In the genomic region with DNA sequence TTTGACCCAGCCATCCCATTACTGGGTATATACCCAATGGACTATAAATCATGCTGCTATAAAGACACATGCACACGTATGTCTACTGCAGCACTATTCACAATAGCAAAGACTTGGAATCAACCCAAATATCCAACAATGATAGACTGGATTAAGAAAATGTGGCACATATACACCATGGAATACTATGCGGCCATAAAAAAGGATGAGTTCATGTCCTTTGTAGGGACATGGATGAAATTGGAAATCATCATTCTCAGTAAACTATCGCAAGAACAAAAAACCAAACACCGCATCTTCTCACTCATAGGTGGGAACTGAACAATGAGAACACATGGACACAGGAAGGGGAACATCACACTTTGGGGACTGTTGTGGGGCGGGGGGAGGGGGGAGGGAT, we compare ENCODE assay signal across 2 cellular contexts.
DNase-seq lines count a peak whose midpoint lies in the region; ATAC-seq, FAIRE-seq and TF ChIP-seq lines count a peak whose summit lies in the region.
"Not testable (repeated sequence)": the region's sequence is repeated elsewhere in the genome, so short reads cannot be mapped to it uniquely, and the experiment has no call there.

No MANE protein-coding gene starts in this region.

- POLR2A ChIA-PET in HEK293 (lab: Yijun Ruan, JAX); K562 (lab: Yijun Ruan, JAX): not testable (repeated sequence)

- intact Hi-C loops in K562 (cut with micrococcal nuclease): not testable (repeated sequence)

- not testable (repeated sequence) for H3K9ac ChIP-seq in K562 (ENCODE audit: insufficient read depth in 1 of 2, low read depth in 2 of 2, low read length in 2 of 2)

- not testable (repeated sequence) for H3K4me2 ChIP-seq in K562 (ENCODE audit: insufficient read depth, low read length)

- TF ChIP-seq EP300 in K562 (IDR thresholded peaks at IDR 0.05; ENCODE audit: low read length): not testable (repeated sequence)

- BruUV-seq in K562 (replicated peaks; lab: Mats Ljungman, UMichigan): not testable (repeated sequence)

- TF ChIP-seq CTCF in HEK293 (tag by site-specific recombination; IDR thresholded peaks at IDR 0.05); K562 (IDR thresholded peaks at IDR 0.05 in 2 of 3, conservative IDR thresholded peaks at IDR 0.05 in 1 of 3; ENCODE audit: insufficient read depth in 2 of 3, low read depth in 1 of 3, low read length in 3 of 3): not testable (repeated sequence)

- TF ChIP-seq RAD21 in K562 (CRISPR knock-in tag; conservative IDR thresholded peaks at IDR 0.05 in 1 of 2, IDR thresholded peaks at IDR 0.05 in 1 of 2): not testable (repeated sequence)

- not testable (repeated sequence) for H2AFZ ChIP-seq in K562 (ENCODE audit: low read depth, low read length)

- H3K27me3 ChIP-seq in K562 (ENCODE audit: control insufficient read depth in 2 of 2, insufficient read depth in 2 of 2, low read length in 2 of 2): not testable (repeated sequence)

- H3K9me1 ChIP-seq in K562 (ENCODE audit: control insufficient read depth, insufficient read depth, low read length): not testable (repeated sequence)

- in situ Hi-C loops in K562 (cut with MboI): not testable (repeated sequence)

- not testable (repeated sequence) for H4K20me1 ChIP-seq in K562 (replicated peaks; ENCODE audit: control insufficient read depth, insufficient read depth, low read length)

- H3K4me3 ChIP-seq in HEK293 (ENCODE audit: low read depth, low read length); K562: not testable (repeated sequence)

- TF ChIP-seq POLR2A in K562 (conservative IDR thresholded peaks at IDR 0.05): not testable (repeated sequence)

- FAIRE-seq in K562 (lab: Jason Lieb, UNC): not testable (repeated sequence)

- H3K36me3 ChIP-seq in HEK293 (ENCODE audit: control insufficient read depth in 2 of 2, insufficient read depth in 1 of 2, low read length in 2 of 2): not testable (repeated sequence)
- peaks cover 14% of the 10 kb centered on the region; the same call in 1 of the 3 replicates for H3K36me3 ChIP-seq in K562 (ENCODE audit: control insufficient read depth, insufficient read depth, low read length)

- not testable (repeated sequence) for H3K79me2 ChIP-seq in K562 (ENCODE audit: control insufficient read depth, insufficient read depth, low read length)

- not testable (repeated sequence) for H3K27ac ChIP-seq in HEK293 (ENCODE audit: extremely low read depth, low read depth, low read length); K562 (ENCODE audit: extremely low read depth, low read depth, low read length)

- WGBS in K562 (ENCODE audit: insufficient coverage, low coverage, missing lambda C conversion rate): 78% methylated on average over 1 of the region's 5 CpGs

- CTCF ChIA-PET in HEK293 (lab: Yijun Ruan, JAX): not testable (repeated sequence)
- CTCF ChIA-PET in K562 (lab: Yijun Ruan, JAX; ENCODE audit: low intra/inter-chr PET ratio): interaction anchor here (0.7 kb wide), 1 partner anchor 251 kb away, joined by 3 read pairs; no protein-coding TSS in a partner anchor

- not testable (repeated sequence) for DNase-seq in K562 (ENCODE audit: extremely low read depth in 1 of 4, low spot score in 3 of 4)

- not testable (repeated sequence) for H3K4me1 ChIP-seq in HEK293 (ENCODE audit: control insufficient read depth, insufficient read depth, low read length); K562 (replicated peaks in 1 of 2; ENCODE audit: control insufficient read depth in 2 of 2, insufficient read depth in 2 of 2, low read length in 2 of 2)

- ATAC-seq in K562: not testable (repeated sequence)

- H3K9me3 ChIP-seq in HEK293 (ENCODE audit: control insufficient read depth, insufficient read depth, low read depth, low read length); K562 (replicated peaks; ENCODE audit: control insufficient read depth, insufficient read depth, low read depth, low read length): not testable (repeated sequence)

TF ChIP-seq in HEK293, 187 proteins besides CTCF, POLR2A, EP300 and RAD21:
- TF ChIP-seq ZNF146 (tag by site-specific recombination; IDR thresholded peaks at IDR 0.05): peak; percentile 79

TF ChIP-seq in K562, 482 proteins besides CTCF, POLR2A, EP300 and RAD21:
- peak; percentile 65 for TF ChIP-seq BCOR (IDR thresholded peaks at IDR 0.05)
TF ChIP-seq in K562: peak in this region for 1; not testable (repeated sequence) for 481.
